In the genomic region with DNA sequence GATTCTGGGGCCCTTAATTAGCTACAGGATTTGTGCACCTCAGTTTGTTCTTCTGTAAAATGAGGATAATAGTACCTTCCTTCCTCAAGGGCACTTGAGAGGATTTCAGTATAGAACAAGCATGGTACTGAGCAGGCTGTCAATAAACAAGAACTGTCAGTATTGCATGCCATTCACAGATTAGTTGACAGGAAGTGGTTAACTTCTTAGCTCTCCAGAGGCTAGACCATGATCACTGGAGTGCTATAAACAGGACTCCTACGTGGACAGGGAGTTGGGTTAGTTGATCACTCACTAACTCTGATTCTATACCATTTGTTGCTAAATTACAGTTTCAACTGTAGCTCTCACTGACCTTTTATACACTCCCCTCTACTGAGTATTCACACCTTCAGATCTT, we compare ENCODE assay signal across 18 cellular contexts.
DNase-seq lines count a peak whose midpoint lies in the region; ATAC-seq and TF ChIP-seq lines count a peak whose summit lies in the region.
"Had no signal": no experiment of that assay in that cellular context is flagged by ENCODE, and none has a peak within 500 bp of the region (broad histone marks: within the 10 kb centered on the region; RNA-seq: fewer than 3 reads in every experiment).

No MANE protein-coding gene starts in this region.

- H3K79me2 ChIP-seq in DND-41 (ENCODE audit: insufficient read depth, low read length) (no peaks in the 10 kb centered on the region), SK-N-SH (ENCODE audit: insufficient read depth) (no peaks in the 10 kb centered on the region)

- POLR2A ChIA-PET in SK-N-SH (lab: Yijun Ruan, JAX), result no interaction called here

- ATAC-seq in DND-41 (ENCODE audit: insufficient read depth, low read depth) (0 out of 3 replicates have a peak, but pooled peaks have one; percentile 45), GM21367 (IDR thresholded peaks at IDR 0.05; ENCODE audit: unreplicated experiment) (peak; percentile 48), HG03175 (IDR thresholded peaks at IDR 0.05; ENCODE audit: unreplicated experiment) (peak; percentile 77)

- no peak overlapping the region for H3K4me3 Mint-ChIP-seq in activated CD4-positive, alpha-beta T cell treated with anti-CD3 and anti-CD28 coated beads, Interleukin-2, amount 10 ng/mL, durations not matched to agents 24 days and 14 days
- H3K4me3 Mint-ChIP-seq: nephron had no signal

- TF ChIP-seq EP300 in SK-N-SH (IDR thresholded peaks at IDR 0.05; ENCODE audit: borderline replicate concordance in 1 of 2, low read depth in 1 of 2, low read length in 1 of 2), result no peak

- in situ Hi-C loops in SK-MEL-5 (cut with HindIII; ENCODE audit: low pct_unique_long_range_greater_than_20kb, low sequenced_read_pairs), result no loop called here
- in situ Hi-C loops in KBM-7 (cut with MboI; ENCODE audit: low pct_unique_long_range_greater_than_20kb, low sequenced_read_pairs), result no loop called here

- TF ChIP-seq CTCF in DND-41 (IDR thresholded peaks at IDR 0.05; ENCODE audit: borderline replicate concordance, extremely low read depth, low read length, poor library complexity, severe bottlenecking) (no peak), SK-N-SH (IDR thresholded peaks at IDR 0.05) (no peak)

- no peaks in the 10 kb centered on the region for H3K36me3 ChIP-seq in DND-41 (ENCODE audit: insufficient read depth, low read length)
- H3K36me3 ChIP-seq in SK-N-SH (replicated peaks in 1 of 2; ENCODE audit: control insufficient read depth in 1 of 2, insufficient read depth in 2 of 2, low read length in 1 of 2), result no peaks in the 10 kb centered on the region
- H3K36me3 ChIP-seq: left ventricle myocardium inferior, uterus had no signal

- H3K27me3 Mint-ChIP-seq in activated CD4-positive, alpha-beta T cell treated with anti-CD3 and anti-CD28 coated beads, Interleukin-2, amount 10 ng/mL, durations not matched to agents 24 days and 14 days, result no peaks in the 10 kb centered on the region

- CTCF ChIA-PET in SK-N-SH (lab: Yijun Ruan, JAX), result interaction anchor here (0.5 kb wide), 1 partner anchor 1023 kb away, joined by 3 read pairs; no protein-coding TSS in a partner anchor

- no peaks in the 10 kb centered on the region for H3K9me3 Mint-ChIP-seq in activated CD4-positive, alpha-beta T cell treated with anti-CD3 and anti-CD28 coated beads, Interleukin-2, amount 10 ng/mL, durations not matched to agents 24 days and 14 days
- H3K9me3 Mint-ChIP-seq: nephron had no signal

- H3K27ac ChIP-seq in DND-41 (ENCODE audit: low read length) (no peak overlapping the region), SK-N-SH (ENCODE audit: low read depth in 2 of 2, low read length in 1 of 2) (no peak overlapping the region)
- H3K27ac ChIP-seq: KMS-11, left ventricle myocardium inferior, uterus had no signal

- no peaks in the 10 kb centered on the region for H3K36me3 Mint-ChIP-seq in activated CD4-positive, alpha-beta T cell treated with anti-CD3 and anti-CD28 coated beads, Interleukin-2, amount 10 ng/mL, durations not matched to agents 24 days and 14 days (ENCODE audit: low read depth)

- 47% methylated on average over 1 of the region's 1 CpG for WGBS in SK-N-SH (ENCODE audit: low lambda C conversion rate)

- H3K9me2 ChIP-seq in SK-N-SH, result no peaks in the 10 kb centered on the region

- no peaks in the 10 kb centered on the region for H3F3A ChIP-seq in SK-N-SH (replicated peaks; ENCODE audit: insufficient read depth)

- H3K4me2 ChIP-seq in DND-41 (ENCODE audit: insufficient read depth, low read length) (no peak overlapping the region), SK-N-SH (no peak overlapping the region)
- H3K4me2 ChIP-seq: KMS-11 had no signal

- no peak overlapping the region for H3K27ac Mint-ChIP-seq in activated CD4-positive, alpha-beta T cell treated with anti-CD3 and anti-CD28 coated beads, Interleukin-2, amount 10 ng/mL, durations not matched to agents 24 days and 14 days
- H3K27ac Mint-ChIP-seq: nephron had no signal

- no peak for DNase-seq in DND-41
- DNase-seq in SK-MEL-5 (ENCODE audit: low read depth, low spot score), result peak; percentile 4
- no peak for DNase-seq in activated CD4-positive, alpha-beta T cell treated with anti-CD3 and anti-CD28 coated beads, Interleukin-2, amount 10 ng/mL, durations not matched to agents 24 days and 14 days
- DNase-seq in KBM-7, result no peak
- no peak for DNase-seq in activated naive CD4-positive, alpha-beta T cell treated with Interleukin-2 at 50 U/mL for 16 hours
- no peak for DNase-seq in SK-N-SH
- DNase-seq: activated CD4-positive, CD25-positive, alpha-beta regulatory T cell; cerebellar nuclear complex; hippocampal formation; left ventricle myocardium inferior; NCI-H2081; stimulated activated CD4-positive, alpha-beta T cell treated with anti-CD3 and anti-CD28 coated beads, Interleukin-4, amount 100 ng/mL, for 1 hour; stimulated activated naive CD4-positive, alpha-beta T cell; uterus had no signal

- H3K9ac ChIP-seq in DND-41 (ENCODE audit: low read depth, low read length) (no peak overlapping the region), SK-N-SH (no peak overlapping the region)
- H3K9ac ChIP-seq: KMS-11 had no signal

- H3K9me3 ChIP-seq in DND-41 (ENCODE audit: insufficient read depth, low read length, severe bottlenecking) (no peaks in the 10 kb centered on the region), SK-N-SH (no peaks in the 10 kb centered on the region)
- H3K9me3 ChIP-seq: left ventricle myocardium inferior, uterus had no signal

- H3K4me1 Mint-ChIP-seq in activated CD4-positive, alpha-beta T cell treated with anti-CD3 and anti-CD28 coated beads, Interleukin-2, amount 10 ng/mL, durations not matched to agents 24 days and 14 days, result no peaks in the 10 kb centered on the region
- H3K4me1 Mint-ChIP-seq: nephron had no signal

- H3K27me3 ChIP-seq in DND-41 (ENCODE audit: insufficient read depth, low read length, poor library complexity), result no peaks in the 10 kb centered on the region
- H3K27me3 ChIP-seq in SK-N-SH (ENCODE audit: insufficient read depth), result no peaks in the 10 kb centered on the region
- H3K27me3 ChIP-seq: uterus had no signal

- no peak overlapping the region for H3K4me3 ChIP-seq in DND-41 (ENCODE audit: low read depth in 1 of 2, low read length in 2 of 2)
- no peak overlapping the region for H3K4me3 ChIP-seq in SK-N-SH (ENCODE audit: low read depth in 2 of 2, low read length in 1 of 2)
- H3K4me3 ChIP-seq: left ventricle myocardium inferior, uterus had no signal

- H3K4me1 ChIP-seq in DND-41 (ENCODE audit: insufficient read depth, low read length) (no peaks in the 10 kb centered on the region), SK-N-SH (ENCODE audit: control insufficient read depth in 1 of 2, insufficient read depth in 2 of 2, low read depth in 1 of 2, low read length in 1 of 2) (no peaks in the 10 kb centered on the region)
- H3K4me1 ChIP-seq: left ventricle myocardium inferior, uterus had no signal

- no peak for TF ChIP-seq RAD21 in SK-N-SH (IDR thresholded peaks at IDR 0.05; ENCODE audit: low read length)

- H4K20me1 ChIP-seq in DND-41 (ENCODE audit: insufficient read depth, low read length) (no peaks in the 10 kb centered on the region), SK-N-SH (ENCODE audit: insufficient read depth) (no peaks in the 10 kb centered on the region)

- H2AFZ ChIP-seq in DND-41 (ENCODE audit: low read depth, low read length), result no peak overlapping the region
- H2AFZ ChIP-seq in SK-N-SH (ENCODE audit: low read depth), result no peak overlapping the region

- intact Hi-C loops in activated CD4-positive, alpha-beta T cell treated with anti-CD3 and anti-CD28 coated beads, Interleukin-2, amount 10 ng/mL, durations not matched to agents 24 days and 14 days (cut with micrococcal nuclease), result no loop called here

TF ChIP-seq in SK-N-SH, 30 proteins besides CTCF, POLR2A, EP300 and RAD21 (continues in another document):
- TF ChIP-seq YY1 (IDR thresholded peaks at IDR 0.05; ENCODE audit: low read depth) (no peak), NRF1 (IDR thresholded peaks at IDR 0.05; ENCODE audit: low read depth, low read length) (no peak), RXRA (IDR thresholded peaks at IDR 0.05; ENCODE audit: borderline replicate concordance, low read depth) (no peak), POLR2AphosphoS5 (IDR thresholded peaks at IDR 0.05; ENCODE audit: low read depth, low read length) (no peak), SIN3A (IDR thresholded peaks at IDR 0.05; ENCODE audit: borderline replicate concordance, low read depth, low read length) (no peak), ELF1 (IDR thresholded peaks at IDR 0.05) (no peak), FOXM1 (IDR thresholded peaks at IDR 0.05; ENCODE audit: low read depth) (no peak), RCOR1 (IDR thresholded peaks at IDR 0.05; ENCODE audit: low read length) (no peak), EZH2phosphoT487 (IDR thresholded peaks at IDR 0.05; ENCODE audit: borderline replicate concordance, low read depth) (no peak), GABPA (IDR thresholded peaks at IDR 0.05; ENCODE audit: low read depth) (no peak), MXI1 (IDR thresholded peaks at IDR 0.05; ENCODE audit: low read depth, low read length) (no peak), TCF12 (IDR thresholded peaks at IDR 0.05) (no peak), MEF2A (IDR thresholded peaks at IDR 0.05; ENCODE audit: borderline replicate concordance, low read depth) (no peak)
- TF ChIP-seq, protein P1, sequence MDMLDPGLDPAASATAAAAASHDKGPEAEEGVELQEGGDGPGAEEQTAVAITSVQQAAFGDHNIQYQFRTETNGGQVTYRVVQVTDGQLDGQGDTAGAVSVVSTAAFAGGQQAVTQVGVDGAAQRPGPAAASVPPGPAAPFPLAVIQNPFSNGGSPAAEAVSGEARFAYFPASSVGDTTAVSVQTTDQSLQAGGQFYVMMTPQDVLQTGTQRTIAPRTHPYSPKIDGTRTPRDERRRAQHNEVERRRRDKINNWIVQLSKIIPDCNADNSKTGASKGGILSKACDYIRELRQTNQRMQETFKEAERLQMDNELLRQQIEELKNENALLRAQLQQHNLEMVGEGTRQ (IDR thresholded peaks at IDR 0.05; ENCODE audit: borderline replicate concordance, low read depth, low read length), result no peak
- TF ChIP-seq, protein P2, sequence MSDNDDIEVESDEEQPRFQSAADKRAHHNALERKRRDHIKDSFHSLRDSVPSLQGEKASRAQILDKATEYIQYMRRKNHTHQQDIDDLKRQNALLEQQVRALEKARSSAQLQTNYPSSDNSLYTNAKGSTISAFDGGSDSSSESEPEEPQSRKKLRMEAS (IDR thresholded peaks at IDR 0.05; ENCODE audit: low read depth), result no peak
